26 cellular contexts compared by ENCODE assay signal in genomic region chr22:30056015-30056414, GRCh38. TPM values are rescaled to one million over a fixed set of nuclear protein-coding genes. Genes with fewer than 3 reads are reported as not detected.
"Had no signal": no experiment of that assay in that cellular context is flagged by ENCODE, and none has a peak within 500 bp of the region (broad histone marks: within the 10 kb centered on the region; RNA-seq: fewer than 3 reads in every experiment).

No MANE protein-coding gene starts in this region.

- H3K36me3 ChIP-seq: ovary, right atrium auricular region, sigmoid colon, stomach, uterus had no signal

- ATAC-seq: left colon; naive thymus-derived CD4-positive, alpha-beta T cell had no signal

- H3K4me3 ChIP-seq: coronary artery, ovary, right atrium auricular region, sigmoid colon, stomach, uterus had no signal

- H3K36me3 Mint-ChIP-seq: type B pancreatic cell had no signal

- H3K27me3 ChIP-seq: ovary, right atrium auricular region, sigmoid colon, stomach, uterus had no signal

- H3K9me3 ChIP-seq: uterus had no signal

- H3K27me3 Mint-ChIP-seq: type B pancreatic cell had no signal

- H3K4me3 Mint-ChIP-seq: endodermal cell; naive thymus-derived CD4-positive, alpha-beta T cell; nephron progenitor cell; type B pancreatic cell had no signal

- DNase-seq: effector CD4-positive, alpha-beta T cell; endodermal cell; erythroblast; foreskin fibroblast; hippocampal formation; left colon; mammary epithelial cell; naive thymus-derived CD4-positive, alpha-beta T cell; nephron progenitor cell; ovary; sigmoid colon; small intestine; stimulated activated CD4-positive, alpha-beta T cell treated with anti-CD3 and anti-CD28 coated beads, Interleukin-12 subunit alpha, Interleukin-12 subunit beta, amount 100 ng/mL, for 4 hours; stimulated activated naive CD4-positive, alpha-beta T cell; stomach; uterus had no signal

- H3K4me1 Mint-ChIP-seq: naive thymus-derived CD4-positive, alpha-beta T cell; nephron progenitor cell had no signal

- FAIRE-seq: endothelial cell of umbilical vein, small intestine had no signal

- H3K4me1 ChIP-seq: right atrium auricular region, sigmoid colon, uterus had no signal

- H3K27ac ChIP-seq: coronary artery, ovary, right atrium auricular region, sigmoid colon, stomach, uterus had no signal

- H3K27ac Mint-ChIP-seq: endodermal cell; naive thymus-derived CD4-positive, alpha-beta T cell; nephron progenitor cell; type B pancreatic cell had no signal

RNA-seq across cellular contexts. Expression of gene HORMAD2, which starts 24.2 kb away (rescaled TPM):
- total RNA-seq: chondrocyte, dermis microvascular lymphatic vessel endothelial cell, endothelial cell of umbilical vein, kidney epithelial cell, left colon, mammary epithelial cell, mesenteric fat pad, mononuclear cell, ovary, posterior vena cava, right atrium auricular region, sigmoid colon, stomach, uterus had no signal
- polyA plus RNA-seq: endothelial cell of umbilical vein; mammary epithelial cell; naive thymus-derived CD4-positive, alpha-beta T cell; ovary; sigmoid colon; small intestine; stomach had no signal
